20 cellular contexts compared by ENCODE assay signal in genomic region chr2:66896151-66896550, GRCh38.
A peak's percentile ranks its signal among the peaks of the same experiment; 100 is the strongest.
DNase-seq lines count a peak whose midpoint lies in the region; ATAC-seq and TF ChIP-seq lines count a peak whose summit lies in the region.
"Had no signal": no experiment of that assay in that cellular context is flagged by ENCODE, and none has a peak within 500 bp of the region (broad histone marks: within the 10 kb centered on the region; RNA-seq: fewer than 3 reads in every experiment).

No MANE protein-coding gene starts in this region.

- H3K27me3 Mint-ChIP-seq in nephron (ENCODE audit: low read depth), result no peaks in the 10 kb centered on the region
- H3K27me3 Mint-ChIP-seq: B cell; CD4-positive, CD25-positive, alpha-beta regulatory T cell had no signal

- no peaks in the 10 kb centered on the region for H3F3A ChIP-seq in PC-3 (ENCODE audit: low read length, unreplicated experiment)

- H3K9me2 ChIP-seq in PC-3 (replicated peaks; ENCODE audit: low read length), result no peaks in the 10 kb centered on the region

- H4K20me1 ChIP-seq in PC-3 (ENCODE audit: low read length), result no peaks in the 10 kb centered on the region
- H4K20me1 ChIP-seq: BLaER1 had no signal

- H3K4me3 ChIP-seq in cardiac muscle cell (no peak overlapping the region), right cardiac atrium (ENCODE audit: low read length) (no peak overlapping the region), fibroblast of villous mesenchyme (ENCODE audit: low read depth, low read length) (no peak overlapping the region), PC-3 (ENCODE audit: low read length) (no peak overlapping the region), upper lobe of right lung (no peak overlapping the region)
- H3K4me3 ChIP-seq: BLaER1, GM23248 had no signal

- H3K4me1 Mint-ChIP-seq in nephron, result peaks cover 21% of the 10 kb centered on the region
- H3K4me1 Mint-ChIP-seq: B cell; CD4-positive, CD25-positive, alpha-beta regulatory T cell had no signal

- no peaks in the 10 kb centered on the region for H3K27me3 ChIP-seq in cardiac muscle cell
- H3K27me3 ChIP-seq in right cardiac atrium (ENCODE audit: control insufficient read depth, insufficient read depth), result no peaks in the 10 kb centered on the region
- no peaks in the 10 kb centered on the region for H3K27me3 ChIP-seq in PC-3 (ENCODE audit: low read length)
- no peaks in the 10 kb centered on the region for H3K27me3 ChIP-seq in upper lobe of right lung
- H3K27me3 ChIP-seq: BLaER1 had no signal

- intact Hi-C loops in right cardiac atrium (cut with DNase I) (no loop called here), PC-3 (cut with micrococcal nuclease) (no loop called here), upper lobe of right lung (cut with DNase I) (no loop called here)

- POLR2A ChIA-PET in PC-3 (lab: Charles Lee; ENCODE audit: unreplicated experiment), result no interaction called here

- H3K79me2 ChIP-seq in PC-3 (ENCODE audit: low read length), result no peaks in the 10 kb centered on the region

- no peak overlapping the region for H2AFZ ChIP-seq in PC-3 (ENCODE audit: low read length)

- BruUV-seq in PC-3 (replicated peaks; lab: Mats Ljungman, UMichigan), result no TSS peak

- no peak overlapping the region for H3K9ac ChIP-seq in PC-3 (ENCODE audit: low read length)
- H3K9ac ChIP-seq: BLaER1, GM23248 had no signal

- H3K27ac ChIP-seq in cardiac muscle cell, result peak overlapping the region; percentile 17
- no peak overlapping the region for H3K27ac ChIP-seq in right cardiac atrium (ENCODE audit: low read length)
- H3K27ac ChIP-seq in PC-3 (ENCODE audit: low read length), result no peak overlapping the region
- H3K27ac ChIP-seq in upper lobe of right lung, result no peak overlapping the region
- H3K27ac ChIP-seq: 22Rv1, BLaER1, C4-2B had no signal

- TF ChIP-seq CTCF in cardiac muscle cell (IDR thresholded peaks at IDR 0.05; ENCODE audit: low read depth, low read length) (no peak), fibroblast of villous mesenchyme (IDR thresholded peaks at IDR 0.05; ENCODE audit: insufficient read depth, low read depth, low read length) (no peak), nephron (IDR thresholded peaks at IDR 0.05; ENCODE audit: unreplicated experiment in 3 of 3) (no peak), PC-3 (conservative IDR thresholded peaks at IDR 0.05; ENCODE audit: low read depth, low read length) (no peak), upper lobe of right lung (IDR thresholded peaks at IDR 0.05) (no peak)

- H3K9me3 ChIP-seq in cardiac muscle cell (ENCODE audit: low read depth) (no peaks in the 10 kb centered on the region), right cardiac atrium (ENCODE audit: control insufficient read depth, low read length) (no peaks in the 10 kb centered on the region), PC-3 (ENCODE audit: low read length) (no peaks in the 10 kb centered on the region), upper lobe of right lung (no peaks in the 10 kb centered on the region)
- H3K9me3 ChIP-seq: BLaER1, Caco-2 had no signal

- ATAC-seq in right cardiac atrium (no peak), PC-3 (no peak), upper lobe of right lung (no peak)
- ATAC-seq: CD8-positive, alpha-beta T cell had no signal

- H3K4me2 ChIP-seq in PC-3 (ENCODE audit: low read length), result no peak overlapping the region
- H3K4me2 ChIP-seq: BLaER1 had no signal

- peak overlapping the region in 2 of 3 experiments; percentile 92 to 98 for H3K27ac Mint-ChIP-seq in nephron
- H3K27ac Mint-ChIP-seq: B cell; CD4-positive, CD25-positive, alpha-beta regulatory T cell; CD8-positive, alpha-beta T cell had no signal

- CTCF ChIA-PET in PC-3 (lab: Charles Lee), result no interaction called here

- no peaks in the 10 kb centered on the region for H3K9me3 Mint-ChIP-seq in nephron
- H3K9me3 Mint-ChIP-seq: CD8-positive, alpha-beta T cell had no signal

- no peaks in the 10 kb centered on the region for H3K36me3 Mint-ChIP-seq in nephron (ENCODE audit: low read depth)
- H3K36me3 Mint-ChIP-seq: CD4-positive, CD25-positive, alpha-beta regulatory T cell; CD8-positive, alpha-beta T cell had no signal

- H3K4me1 ChIP-seq in cardiac muscle cell (ENCODE audit: low read depth), result peaks cover 32% of the 10 kb centered on the region
- H3K4me1 ChIP-seq in right cardiac atrium (ENCODE audit: control insufficient read depth, insufficient read depth, low read length), result peaks cover 3% of the 10 kb centered on the region
- no peaks in the 10 kb centered on the region for H3K4me1 ChIP-seq in PC-3 (ENCODE audit: insufficient read depth, low read length)
- no peaks in the 10 kb centered on the region for H3K4me1 ChIP-seq in upper lobe of right lung
- H3K4me1 ChIP-seq: BLaER1, Caco-2 had no signal

- H3K4me3 Mint-ChIP-seq in nephron, result no peak overlapping the region
- H3K4me3 Mint-ChIP-seq: B cell; CD4-positive, CD25-positive, alpha-beta regulatory T cell; CD8-positive, alpha-beta T cell had no signal

- peak in 1 of 2 donors; percentile 39 for DNase-seq in cardiac muscle cell (ENCODE audit: low read depth in 1 of 2, low spot score in 1 of 2)
- DNase-seq in right cardiac atrium, result no peak
- DNase-seq in fibroblast of villous mesenchyme (ENCODE audit: low read depth), result peak; percentile 82
- DNase-seq in NK-92 treated with Interleukin-12 subunit alpha and Interleukin-12 subunit beta, amount 100 ng/mL, for 24 hours (lab: John Stamatoyannopoulos, UW), result no peak
- no peak for DNase-seq in PC-3
- no peak for DNase-seq in nucleus accumbens (lab: John Stamatoyannopoulos, UW)
- DNase-seq in upper lobe of right lung, result no peak
- DNase-seq: Caco-2; CD4-positive, CD25-positive, alpha-beta regulatory T cell; CD8-positive, alpha-beta T cell; DMS153; DND-41; GM23248; H7; HCEC 1CT had no signal

- H3K36me3 ChIP-seq in cardiac muscle cell, result no peaks in the 10 kb centered on the region
- H3K36me3 ChIP-seq in PC-3 (ENCODE audit: low read depth, low read length), result no peaks in the 10 kb centered on the region
- H3K36me3 ChIP-seq in upper lobe of right lung, result no peaks in the 10 kb centered on the region
- H3K36me3 ChIP-seq: BLaER1 had no signal
